ENCODE assay signal across 8 cellular contexts in genomic region chr6:35719830-35720733, GRCh38.
DNase-seq lines count a peak whose midpoint lies in the region; ATAC-seq, FAIRE-seq and TF ChIP-seq lines count a peak whose summit lies in the region.

No MANE protein-coding gene starts in this region.

- no peak overlapping the region for H3K27ac ChIP-seq in RWPE2 (ENCODE audit: poor library complexity, severe bottlenecking)
- H3K27ac ChIP-seq in mucosa of rectum (ENCODE audit: low read depth in 2 of 2, low read length in 2 of 2): peak overlapping the region; percentile 63 to 68

- DNase-seq in GM18507 (ENCODE audit: extremely low spot score, insufficient read length, low read depth): peak; percentile 54
- DNase-seq in RWPE2 (ENCODE audit: low spot score): no peak
- no peak for DNase-seq in effector memory CD8-positive, alpha-beta T cell
- no peak for DNase-seq in COLO668 (lab: John Stamatoyannopoulos, UW; ENCODE audit: unreplicated experiment)
- DNase-seq in NCI-H2107 (lab: John Stamatoyannopoulos, UW): no peak
- no peak for DNase-seq in stimulated activated CD4-positive, alpha-beta T cell treated with anti-CD3 and anti-CD28 coated beads, Interleukin-2, amount 100 ng/mL, for 48 hours

- no peaks in the 10 kb centered on the region for H3K27me3 Mint-ChIP-seq in effector memory CD8-positive, alpha-beta T cell

- no peak overlapping the region for H3K27ac Mint-ChIP-seq in effector memory CD8-positive, alpha-beta T cell

- H3K4me1 Mint-ChIP-seq in effector memory CD8-positive, alpha-beta T cell (ENCODE audit: low read depth in 2 of 2): peaks cover 36 to 47% of the 10 kb centered on the region in 2 donors

- H3K4me1 ChIP-seq in RWPE2 (ENCODE audit: insufficient read depth, poor library complexity, severe bottlenecking) (peaks cover 6% of the 10 kb centered on the region), mucosa of rectum (ENCODE audit: control insufficient read depth in 2 of 2, insufficient read depth in 2 of 2, low read length in 2 of 2) (peaks cover 33 to 34% of the 10 kb centered on the region in 2 donors)

- TF ChIP-seq CTCF in RWPE2 (IDR thresholded peaks at IDR 0.05; ENCODE audit: poor library complexity, severe bottlenecking): no peak

- peak; percentile 85 for FAIRE-seq in GM18507 (lab: Jason Lieb, UNC)

- H3K9me3 Mint-ChIP-seq in effector memory CD8-positive, alpha-beta T cell: no peaks in the 10 kb centered on the region

- H3K36me3 Mint-ChIP-seq in effector memory CD8-positive, alpha-beta T cell (ENCODE audit: insufficient read depth): peaks cover 3% of the 10 kb centered on the region

- no peak overlapping the region for H3K4me3 Mint-ChIP-seq in effector memory CD8-positive, alpha-beta T cell

- no peaks in the 10 kb centered on the region for H3K9me3 ChIP-seq in RWPE2 (ENCODE audit: severe bottlenecking)
- H3K9me3 ChIP-seq in mucosa of rectum (ENCODE audit: control insufficient read depth in 2 of 2, low read length in 2 of 2): no peaks in the 10 kb centered on the region

- ATAC-seq in HG02623 (IDR thresholded peaks at IDR 0.05; ENCODE audit: unreplicated experiment): peak; percentile 64
- peak; percentile 40; the same call in 2 of the 3 replicates for ATAC-seq in RWPE2 (ENCODE audit: low read depth)
- peak; percentile 49 for ATAC-seq in effector memory CD8-positive, alpha-beta T cell (replicated peaks)

- H3K36me3 ChIP-seq in RWPE2 (ENCODE audit: low read depth) (no peaks in the 10 kb centered on the region), mucosa of rectum (ENCODE audit: control insufficient read depth in 2 of 2, insufficient read depth in 2 of 2, low read length in 2 of 2) (peaks cover 0 to 2% of the 10 kb centered on the region in 2 donors)

- no peaks in the 10 kb centered on the region for H3K27me3 ChIP-seq in RWPE2 (ENCODE audit: insufficient read depth, poor library complexity, severe bottlenecking)
- H3K27me3 ChIP-seq in mucosa of rectum (ENCODE audit: control insufficient read depth in 2 of 2, insufficient read depth in 2 of 2, low read length in 2 of 2): no peaks in the 10 kb centered on the region

- H3K4me3 ChIP-seq in RWPE2 (ENCODE audit: severe bottlenecking) (no peak overlapping the region), mucosa of rectum (ENCODE audit: low read length in 2 of 2) (peak overlapping the region in 1 of 2 donors; percentile 42)

- H3K9ac ChIP-seq in mucosa of rectum (ENCODE audit: low read depth in 1 of 2, low read length in 2 of 2): peak overlapping the region; percentile 31 to 47
